Comparison of ENCODE assay signal across 29 cellular contexts in the genomic region with DNA sequence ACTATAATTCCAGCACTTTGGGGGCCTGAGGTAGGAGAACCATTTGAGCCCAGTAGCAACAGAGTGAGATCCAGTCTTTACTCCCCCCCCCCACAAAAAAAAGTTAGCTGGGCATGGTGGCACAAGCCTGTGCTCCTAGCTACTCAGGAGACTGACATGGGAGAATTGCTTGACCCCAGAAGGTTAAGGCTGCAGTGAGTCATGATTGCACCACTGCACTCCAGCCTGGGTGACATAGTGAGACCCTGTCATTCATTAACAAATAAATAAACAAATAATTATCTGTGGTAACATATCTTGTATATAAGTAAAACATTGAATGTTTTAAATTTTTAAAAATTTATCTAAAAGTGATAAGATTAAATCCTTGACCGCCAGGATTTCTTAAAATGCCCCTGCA. TPM values are rescaled to one million over a fixed set of nuclear protein-coding genes. Genes with fewer than 3 reads are reported as not detected.
A peak's percentile ranks its signal among the peaks of the same experiment; 100 is the strongest.
DNase-seq lines count a peak whose midpoint lies in the region; ATAC-seq, FAIRE-seq and TF ChIP-seq lines count a peak whose summit lies in the region.
"Had no signal": no experiment of that assay in that cellular context is flagged by ENCODE, and none has a peak within 500 bp of the region (broad histone marks: within the 10 kb centered on the region; RNA-seq: fewer than 3 reads in every experiment).

No MANE protein-coding gene starts in this region.

- no peak overlapping the region for H4K8ac ChIP-seq in IMR-90 (ENCODE audit: low read depth in 2 of 2, low read length in 2 of 2)

- no peak overlapping the region for H3K27ac Mint-ChIP-seq in Caco-2 (ENCODE audit: unreplicated experiment)
- H3K27ac Mint-ChIP-seq: activated CD4-positive, alpha-beta memory T cell treated with anti-CD3 and anti-CD28 coated beads for 36 hours; activated naive CD4-positive, alpha-beta T cell treated with anti-CD3 and anti-CD28 coated beads, Interleukin-2, amount 50 U/mL, for 24 hours; activated T-helper 2 cell treated with anti-CD3 and anti-CD28 coated beads, Interferon-gamma antibody, Interleukin-2, Interleukin-4, amounts not matched to agents 10 μg/mL and 5 μg/mL and 100 μg/mL, durations not matched to agents 14 hours and 24 hours and 36 hours; IgD-negative memory B cell had no signal

- TF ChIP-seq EP300 in HepG2 (IDR thresholded peaks at IDR 0.05; ENCODE audit: low read depth in 2 of 2, low read length in 2 of 2) (peak in 1 of 2 experiments; percentile 56; a peak in 2 of 4 replicates), HepG2 (CRISPR knock-in tag; IDR thresholded peaks at IDR 0.05; ENCODE audit: borderline replicate concordance) (no peak)

- H3K27ac ChIP-seq in IMR-90 (ENCODE audit: insufficient read depth, low read length) (no peak overlapping the region), HepG2 (ENCODE audit: extremely low read length, insufficient read depth, low read length) (peak overlapping the region; percentile 57), lower lobe of right lung (no peak overlapping the region)
- H3K27ac ChIP-seq: BLaER1, cardiac muscle cell, coronary artery, upper lobe of left lung had no signal

- no peaks in the 10 kb centered on the region for H3K9me3 Mint-ChIP-seq in Caco-2 (ENCODE audit: unreplicated experiment)
- H3K9me3 Mint-ChIP-seq: activated CD4-positive, alpha-beta memory T cell treated with anti-CD3 and anti-CD28 coated beads for 36 hours; activated naive CD4-positive, alpha-beta T cell treated with anti-CD3 and anti-CD28 coated beads, Interleukin-2, amount 50 U/mL, for 24 hours; activated T-helper 2 cell treated with anti-CD3 and anti-CD28 coated beads, Interferon-gamma antibody, Interleukin-2, Interleukin-4, amounts not matched to agents 10 μg/mL and 5 μg/mL and 100 μg/mL, durations not matched to agents 14 hours and 24 hours and 36 hours; IgD-negative memory B cell had no signal

- no peak overlapping the region for H3K4me2 ChIP-seq in IMR-90 (ENCODE audit: low read depth, low read length)
- peak overlapping the region; percentile 32 for H3K4me2 ChIP-seq in HepG2 (ENCODE audit: low read depth, low read length)
- H3K4me2 ChIP-seq: BLaER1 had no signal

- no peak overlapping the region for H3K18ac ChIP-seq in IMR-90 (ENCODE audit: low read depth, low read length)

- no peak overlapping the region for H3K56ac ChIP-seq in IMR-90 (ENCODE audit: extremely low read depth, insufficient read depth, low read length)

- no peak overlapping the region for H3K4me3 Mint-ChIP-seq in Caco-2 (ENCODE audit: unreplicated experiment)
- H3K4me3 Mint-ChIP-seq: activated CD4-positive, alpha-beta memory T cell treated with anti-CD3 and anti-CD28 coated beads for 36 hours; activated naive CD4-positive, alpha-beta T cell treated with anti-CD3 and anti-CD28 coated beads, Interleukin-2, amount 50 U/mL, for 24 hours; IgD-negative memory B cell had no signal

- no peaks in the 10 kb centered on the region; the same call in 1 of the 2 replicates for H3K36me3 ChIP-seq in Caco-2 (ENCODE audit: control insufficient read depth, insufficient read depth, low read length)
- H3K36me3 ChIP-seq in IMR-90 (ENCODE audit: control insufficient read depth, insufficient read depth, low read length), result peaks cover 8% of the 10 kb centered on the region
- H3K36me3 ChIP-seq in HepG2 (replicated peaks in 1 of 2; ENCODE audit: control insufficient read depth in 1 of 2, insufficient read depth in 2 of 2, low read length in 2 of 2), result peaks cover 5 to 6% of the 10 kb centered on the region in 2 experiments; a peak in 3 of 5 replicates
- peaks cover 32% of the 10 kb centered on the region for H3K36me3 ChIP-seq in lower lobe of right lung
- H3K36me3 ChIP-seq: cardiac muscle cell, MG63 had no signal

- no peak overlapping the region for H2AFZ ChIP-seq in IMR-90 (replicated peaks; ENCODE audit: low read length, poor library complexity)
- H2AFZ ChIP-seq in HepG2 (ENCODE audit: low read length), result no peak overlapping the region

- H3K27me3 ChIP-seq in Caco-2 (replicated peaks; ENCODE audit: control insufficient read depth, insufficient read depth, low read length) (no peaks in the 10 kb centered on the region), IMR-90 (ENCODE audit: control insufficient read depth, insufficient read depth, low read length) (no peaks in the 10 kb centered on the region), HepG2 (ENCODE audit: control insufficient read depth in 1 of 2, insufficient read depth in 2 of 2, low read length in 2 of 2) (no peaks in the 10 kb centered on the region), lower lobe of right lung (ENCODE audit: low read depth) (no peaks in the 10 kb centered on the region)
- H3K27me3 ChIP-seq: BLaER1, cardiac muscle cell, MG63, upper lobe of left lung had no signal

- H3K9me3 ChIP-seq in Caco-2, result no peaks in the 10 kb centered on the region
- H3K9me3 ChIP-seq in IMR-90 (ENCODE audit: control insufficient read depth, insufficient read depth, low read length), result no peaks in the 10 kb centered on the region
- H3K9me3 ChIP-seq in HepG2 (ENCODE audit: low read length), result no peaks in the 10 kb centered on the region
- no peaks in the 10 kb centered on the region for H3K9me3 ChIP-seq in lower lobe of right lung
- H3K9me3 ChIP-seq: BLaER1, MG63, upper lobe of left lung had no signal

- peak; percentile 51 to 58 for DNase-seq in Caco-2
- DNase-seq in IMR-90, result no peak
- DNase-seq in epithelial cell of esophagus (ENCODE audit: low read depth), result peak; percentile 6
- peak; percentile 63 for DNase-seq in HepG2 (ENCODE audit: low spot score)
- no peak for DNase-seq in lower lobe of right lung
- DNase-seq: activated CD4-positive, alpha-beta memory T cell treated with anti-CD3 and anti-CD28 coated beads for 36 hours; activated CD4-positive, CD25-positive, alpha-beta regulatory T cell treated with anti-CD3 and anti-CD28 coated beads, Interleukin-2, amount 50 U/mL, for 72 hours; activated CD8-positive, alpha-beta memory T cell treated with anti-CD3 and anti-CD28 coated beads, Interleukin-2, amount 50 U/mL, for 4 hours; anterior cingulate cortex; MG63; NCI-H1436 treated with DMSO at 0.1 percent for 48 hours; NCI-H446; NCI-H82; right cardiac atrium; stimulated activated CD4-positive, alpha-beta T cell treated with anti-CD3 and anti-CD28 coated beads, Interleukin-12 subunit alpha, Interleukin-12 subunit beta, amount 100 ng/mL, for 4 hours; stimulated activated CD4-positive, alpha-beta T cell treated with anti-CD3 and anti-CD28 coated beads, Interleukin-4, amount 100 ng/mL, for 1 hour; substantia nigra; T-helper 1 cell; upper lobe of left lung had no signal

- no peaks in the 10 kb centered on the region for H3K27me3 Mint-ChIP-seq in Caco-2 (ENCODE audit: insufficient read depth, unreplicated experiment)
- H3K27me3 Mint-ChIP-seq: activated CD4-positive, alpha-beta memory T cell treated with anti-CD3 and anti-CD28 coated beads for 36 hours; activated naive CD4-positive, alpha-beta T cell treated with anti-CD3 and anti-CD28 coated beads, Interleukin-2, amount 50 U/mL, for 24 hours; IgD-negative memory B cell had no signal

- TF ChIP-seq RAD21 in IMR-90 (IDR thresholded peaks at IDR 0.05; ENCODE audit: low read length), result no peak
- no peak for TF ChIP-seq RAD21 in HepG2 (CRISPR knock-in tag; IDR thresholded peaks at IDR 0.05)

- intact Hi-C loops in Caco-2 (cut with micrococcal nuclease; ENCODE audit: unreplicated experiment) (loop anchor here (2.0 kb wide), 1 partner anchor 63 kb away; a partner anchor contains a TSS), IMR-90 (cut with micrococcal nuclease) (no loop called here), HepG2 (cut with micrococcal nuclease; ENCODE audit: unreplicated experiment) (no loop called here), lower lobe of right lung (cut with DNase I) (no loop called here)

- no peak overlapping the region for H2BK15ac ChIP-seq in IMR-90 (ENCODE audit: low read depth, low read length)

- dilution Hi-C loops in IMR-90 (cut with HindIII; ENCODE audit: low sequenced_read_pairs, unreplicated experiment), result no loop called here

- peak; percentile 49 for FAIRE-seq in HepG2 (lab: Jason Lieb, UNC)
- FAIRE-seq: H54 had no signal

- H3K4ac ChIP-seq in IMR-90 (ENCODE audit: low read depth, low read length), result no peak overlapping the region

- ATAC-seq in IMR-90 (ENCODE audit: low read depth), result no peak
- peak; percentile 46 for ATAC-seq in HepG2
- ATAC-seq in lower lobe of right lung, result no peak
- no peak for ATAC-seq in GM19023 (IDR thresholded peaks at IDR 0.05; ENCODE audit: unreplicated experiment)
- no peak for ATAC-seq in GM18517 (IDR thresholded peaks at IDR 0.05; ENCODE audit: unreplicated experiment)
- ATAC-seq in HG03159 (IDR thresholded peaks at IDR 0.05; ENCODE audit: unreplicated experiment), result no peak
- ATAC-seq: right cardiac atrium had no signal

- peaks cover 6% of the 10 kb centered on the region for H3K4me1 Mint-ChIP-seq in Caco-2 (ENCODE audit: low read depth, unreplicated experiment)

- CTCF ChIA-PET in Caco-2 (lab: Charles Lee) (interaction anchor here (0.6 kb wide), 1 partner anchor 168 kb away, joined by 3 read pairs; no protein-coding TSS in a partner anchor), IMR-90 (lab: Yijun Ruan, JAX) (no interaction called here), HepG2 (lab: Yijun Ruan, JAX; ENCODE audit: low intra/inter-chr PET ratio, low total read pairs) (no interaction called here)

- no peak overlapping the region for H2BK120ac ChIP-seq in IMR-90 (ENCODE audit: low read depth, low read length)

- no TSS peak for BruUV-seq in Caco-2 (replicated peaks; lab: Mats Ljungman, UMichigan)
- BruUV-seq in IMR-90 (replicated peaks; lab: Mats Ljungman, UMichigan), result no TSS peak
- BruUV-seq in HepG2 (replicated peaks; lab: Mats Ljungman, UMichigan), result no TSS peak

- peaks cover 6% of the 10 kb centered on the region for H3K36me3 Mint-ChIP-seq in Caco-2 (ENCODE audit: insufficient read depth, unreplicated experiment)

- no peak overlapping the region for H2BK5ac ChIP-seq in IMR-90 (ENCODE audit: low read depth, low read length, poor library complexity, severe bottlenecking)

- no peak overlapping the region for H3K4me3 ChIP-seq in Caco-2 (ENCODE audit: low read depth, low read length)
- H3K4me3 ChIP-seq in IMR-90 (ENCODE audit: insufficient read depth, low read depth, low read length), result no peak overlapping the region
- no peak overlapping the region for H3K4me3 ChIP-seq in epithelial cell of esophagus (ENCODE audit: low read length)
- H3K4me3 ChIP-seq in HepG2 (replicated peaks in 1 of 3; ENCODE audit: insufficient read depth in 1 of 3, low read depth in 2 of 3, low read length in 3 of 3), result no peak overlapping the region; a peak in 1 of 6 replicates
- H3K4me3 ChIP-seq in lower lobe of right lung, result no peak overlapping the region
- H3K4me3 ChIP-seq: BLaER1, cardiac muscle cell, coronary artery, MG63, upper lobe of left lung had no signal

- no peaks in the 10 kb centered on the region for H3K9me1 ChIP-seq in IMR-90 (ENCODE audit: insufficient read depth, low read length)

- peaks cover 0 to 9% of the 10 kb centered on the region in 2 experiments; a peak in 1 of 4 replicates for H3K79me1 ChIP-seq in IMR-90 (ENCODE audit: low read depth in 1 of 2, low read length in 2 of 2)

- TF ChIP-seq POLR2A in IMR-90 (IDR thresholded peaks at IDR 0.05; ENCODE audit: low read depth, low read length), result no peak
- TF ChIP-seq POLR2A in HepG2 (IDR thresholded peaks at IDR 0.05; ENCODE audit: insufficient read depth in 1 of 2, low read depth in 2 of 2, low read length in 2 of 2), result no peak

- H2BK20ac ChIP-seq in IMR-90 (ENCODE audit: low read depth, low read length), result no peak overlapping the region

- peaks cover 16% of the 10 kb centered on the region for H3K79me2 ChIP-seq in HepG2 (ENCODE audit: insufficient read depth, low read length)

- no peak overlapping the region for H2AK9ac ChIP-seq in IMR-90 (replicated peaks; ENCODE audit: low read depth, low read length, poor library complexity)

- H2AK5ac ChIP-seq in IMR-90 (ENCODE audit: low read depth, low read length), result no peak overlapping the region

- POLR2A ChIA-PET in Caco-2 (lab: Charles Lee) (interaction anchor here (0.7 kb wide), 1 partner anchor 70 kb away, joined by 4 read pairs; a partner anchor contains a TSS), IMR-90 (lab: Charles Lee; ENCODE audit: unreplicated experiment) (no interaction called here), HepG2 (lab: Yijun Ruan, JAX) (interaction anchor here (0.6 to 3.2 kb wide), 6 partner anchors 11 to 128 kb away, joined by 4 to 56 read pairs (median 8); a partner anchor contains a TSS)

- no CpG with 5 or more reads among the region's 1 CpG for WGBS in IMR-90 (ENCODE audit: extremely low coverage in 2 of 2, insufficient read length in 1 of 2), 2 experiments
- 35% methylated on average over 1 of the region's 1 CpG for WGBS in HepG2 (ENCODE audit: low lambda C conversion rate)

- H3K14ac ChIP-seq in IMR-90 (replicated peaks; ENCODE audit: low read depth, low read length), result no peak overlapping the region

- H3K4me1 ChIP-seq in Caco-2, result peaks cover 11% of the 10 kb centered on the region
- peaks cover 2% of the 10 kb centered on the region; the same call in 1 of the 2 replicates for H3K4me1 ChIP-seq in IMR-90 (ENCODE audit: control insufficient read depth, insufficient read depth, low read length)
- H3K4me1 ChIP-seq in HepG2 (ENCODE audit: insufficient read depth, low read length), result peaks cover 55% of the 10 kb centered on the region
- peaks cover 6% of the 10 kb centered on the region for H3K4me1 ChIP-seq in lower lobe of right lung

- H4K91ac ChIP-seq in IMR-90 (ENCODE audit: insufficient read depth, low read depth, low read length), result no peak overlapping the region

- in situ Hi-C loops in IMR-90 (cut with MboI; ENCODE audit: low sequenced_read_pairs) (no loop called here), HepG2 (cut with HindIII; ENCODE audit: extremely low pct_ligation_motif_present, low pct_unique_long_range_greater_than_20kb) (no loop called here)

- no peak overlapping the region for H4K5ac ChIP-seq in IMR-90 (ENCODE audit: low read depth, low read length)

- TF ChIP-seq CTCF in Caco-2 (IDR thresholded peaks at IDR 0.05; ENCODE audit: insufficient read depth in 1 of 2, low read depth in 1 of 2, low read length in 1 of 2, severe bottlenecking in 1 of 2, unreplicated experiment in 1 of 2), result no peak
- no peak for TF ChIP-seq CTCF in IMR-90 (conservative IDR thresholded peaks at IDR 0.05; ENCODE audit: low read depth, low read length)
- TF ChIP-seq CTCF in epithelial cell of esophagus (IDR thresholded peaks at IDR 0.05; ENCODE audit: insufficient read depth, low read depth, low read length, missing control alignments), result no peak
- no peak for TF ChIP-seq CTCF in HepG2 (CRISPR knock-in tag; IDR thresholded peaks at IDR 0.05)
- TF ChIP-seq CTCF in lower lobe of right lung (IDR thresholded peaks at IDR 0.05), result no peak

- H3K9ac ChIP-seq in IMR-90 (ENCODE audit: low read depth, low read length) (no peak overlapping the region), HepG2 (ENCODE audit: insufficient read depth, low read depth, low read length) (no peak overlapping the region)
- H3K9ac ChIP-seq: BLaER1 had no signal

- no peak overlapping the region for H3K23ac ChIP-seq in IMR-90 (ENCODE audit: low read depth, low read length)

- H4K20me1 ChIP-seq in IMR-90 (ENCODE audit: insufficient read depth, low read length), result no peaks in the 10 kb centered on the region; the same call in 1 of the 2 replicates
- no peaks in the 10 kb centered on the region for H4K20me1 ChIP-seq in HepG2 (ENCODE audit: insufficient read depth, low read length)
- H4K20me1 ChIP-seq: BLaER1 had no signal

RNA-seq across cellular contexts. Expression of a gene that starts 4.8 kb away (rescaled TPM):
- total RNA-seq in Caco-2 (2022) (9.1 and 9.3 TPM in 2 replicates), IMR-90 (2012; rRNA removed) (6.4 and 8.1 TPM in 2 replicates), HepG2 (2016; rRNA removed; fragmentation: Illumina TruSeq; extraction: Trizol) (20.6 and 33.8 TPM in 2 replicates), lower lobe of right lung (12.1 TPM)
- polyA plus RNA-seq in IMR-90 (2012; rRNA removed) (5.8 and 7.3 TPM in 2 replicates), HepG2 (2011; rRNA removed) (43.3 and 58.7 TPM in 2 replicates)
- 2.1 and 3.2 TPM in 2 replicates for polyA plus RNA-seq in IMR-90 (2012; cell fraction: cytosol; rRNA removed)
- polyA plus RNA-seq in IMR-90 (2012; cell fraction: nucleus; rRNA removed; ENCODE audit: low replicate concordance), result 4.6 and 16.2 TPM in 2 replicates
- 8.7 and 9.9 TPM in 2 replicates for total RNA-seq in HepG2 (2016; cell fraction: cytosol; rRNA removed; fragmentation: Illumina TruSeq; extraction: Trizol; ENCODE audit: low read depth)
- total RNA-seq in HepG2 (2016; cell fraction: insoluble cytoplasmic fraction; rRNA removed; fragmentation: Illumina TruSeq; extraction: Trizol), result 18.9 and 34.1 TPM in 2 replicates
- total RNA-seq in HepG2 (2016; cell fraction: membrane; rRNA removed; fragmentation: Illumina TruSeq; extraction: Trizol), result 21.4 and 21.9 TPM in 2 replicates
- total RNA-seq in HepG2 (2016; cell fraction: nucleus; rRNA removed; fragmentation: Illumina TruSeq; extraction: Trizol), result 60.3 and 65.0 TPM in 2 replicates
- 20.6 and 34.1 TPM in 2 replicates for polyA plus RNA-seq in HepG2 (2011; cell fraction: cytosol; rRNA removed)
- 125 and 138 TPM in 2 replicates for polyA plus RNA-seq in HepG2 (2011; cell fraction: nucleus; rRNA removed)
- 44.7 and 56.4 TPM in 2 replicates for polyA plus RNA-seq in HepG2 (2012)
- polyA plus RNA-seq in HepG2 (2016; cell fraction: cytosol; fragmentation: Illumina TruSeq; extraction: Trizol; ENCODE audit: low read depth), result 8.2 and 9.3 TPM in 2 replicates
- 13.6 and 15.1 TPM in 2 replicates for polyA plus RNA-seq in HepG2 (2016; cell fraction: insoluble cytoplasmic fraction; fragmentation: Illumina TruSeq; extraction: Trizol; ENCODE audit: low read depth)
- 13.7 and 13.9 TPM in 2 replicates for polyA plus RNA-seq in HepG2 (2016; cell fraction: membrane; fragmentation: Illumina TruSeq; extraction: Trizol; ENCODE audit: low read depth)
- polyA plus RNA-seq in HepG2 (2016; cell fraction: nucleus; fragmentation: Illumina TruSeq; extraction: Trizol; ENCODE audit: insufficient read depth, low read depth), result 70.5 and 71.0 TPM in 2 replicates
- 11.3 and 88.1 TPM in 2 replicates for polyA minus RNA-seq in HepG2 (2011; rRNA and poly(A)+ RNA removed; ENCODE audit: low replicate concordance)
- 23.7 and 30.1 TPM in 2 replicates for polyA minus RNA-seq in HepG2 (2011; cell fraction: cytosol; rRNA and poly(A)+ RNA removed)
- polyA minus RNA-seq in HepG2 (2011; cell fraction: nucleus; rRNA and poly(A)+ RNA removed), result 123 and 189 TPM in 2 replicates

RNA-seq across cellular contexts. Expression of a gene that starts 4.8 kb away (rescaled TPM):
- total RNA-seq in Caco-2 (2022), result 0.66 and 0.91 TPM in 2 replicates
- total RNA-seq in IMR-90 (2012; rRNA removed), result 1.6 and 1.7 TPM in 2 replicates
- 0.95 and 1.6 TPM in 2 replicates for polyA plus RNA-seq in IMR-90 (2012; rRNA removed)
- 0.09 and 0.19 TPM in 2 replicates for polyA plus RNA-seq in IMR-90 (2012; cell fraction: cytosol; rRNA removed)
- polyA plus RNA-seq in IMR-90 (2012; cell fraction: nucleus; rRNA removed; ENCODE audit: low replicate concordance), result 0.22 and 1.9 TPM in 2 replicates
- total RNA-seq in HepG2 (2016; rRNA removed; fragmentation: Illumina TruSeq; extraction: Trizol), result 2.3 and 2.4 TPM in 2 replicates
- 2.3 and 2.8 TPM in 2 replicates for total RNA-seq in HepG2 (2016; cell fraction: cytosol; rRNA removed; fragmentation: Illumina TruSeq; extraction: Trizol; ENCODE audit: low read depth)
- total RNA-seq in HepG2 (2016; cell fraction: insoluble cytoplasmic fraction; rRNA removed; fragmentation: Illumina TruSeq; extraction: Trizol), result 1.8 and 2.4 TPM in 2 replicates
- 3.5 and 4.3 TPM in 2 replicates for total RNA-seq in HepG2 (2016; cell fraction: membrane; rRNA removed; fragmentation: Illumina TruSeq; extraction: Trizol)
- 3.3 and 4.4 TPM in 2 replicates for total RNA-seq in HepG2 (2016; cell fraction: nucleus; rRNA removed; fragmentation: Illumina TruSeq; extraction: Trizol)
- polyA plus RNA-seq in HepG2 (2011; rRNA removed), result 1.6 and 1.7 TPM in 2 replicates
- 0.32 and 0.59 TPM in 2 replicates for polyA plus RNA-seq in HepG2 (2011; cell fraction: cytosol; rRNA removed)
- 1.3 and 2.0 TPM in 2 replicates for polyA plus RNA-seq in HepG2 (2011; cell fraction: nucleus; rRNA removed)
- polyA plus RNA-seq in HepG2 (2012), result 1.9 and 2.4 TPM in 2 replicates
- 2.9 and 4.4 TPM in 2 replicates for polyA plus RNA-seq in HepG2 (2016; cell fraction: cytosol; fragmentation: Illumina TruSeq; extraction: Trizol; ENCODE audit: low read depth)
- 3.3 and 4.4 TPM in 2 replicates for polyA plus RNA-seq in HepG2 (2016; cell fraction: insoluble cytoplasmic fraction; fragmentation: Illumina TruSeq; extraction: Trizol; ENCODE audit: low read depth)
- 3.2 and 3.7 TPM in 2 replicates for polyA plus RNA-seq in HepG2 (2016; cell fraction: membrane; fragmentation: Illumina TruSeq; extraction: Trizol; ENCODE audit: low read depth)
- polyA plus RNA-seq in HepG2 (2016; cell fraction: nucleus; fragmentation: Illumina TruSeq; extraction: Trizol; ENCODE audit: insufficient read depth, low read depth), result 3.8 and 4.5 TPM in 2 replicates
- 0.54 and 0.60 TPM in 2 replicates for polyA minus RNA-seq in HepG2 (2011; rRNA and poly(A)+ RNA removed; ENCODE audit: low replicate concordance)
- polyA minus RNA-seq in HepG2 (2011; cell fraction: cytosol; rRNA and poly(A)+ RNA removed), result 0.44 and 0.49 TPM in 2 replicates
- polyA minus RNA-seq in HepG2 (2011; cell fraction: nucleus; rRNA and poly(A)+ RNA removed), result 2.8 and 4.2 TPM in 2 replicates
- total RNA-seq in lower lobe of right lung, result 7.4 TPM

Comparison
In these comparisons a context has a peak if more than half of its experiments do, and no peak if none do; other contexts are left out.
1. DNase-seq: peak in Caco-2 (2 of 2), epithelial cell of esophagus (single experiment) and HepG2 (single experiment); none in IMR-90 (single experiment) and lower lobe of right lung (single experiment).